ENCODE assay signal across 22 cellular contexts in the genomic region with DNA sequence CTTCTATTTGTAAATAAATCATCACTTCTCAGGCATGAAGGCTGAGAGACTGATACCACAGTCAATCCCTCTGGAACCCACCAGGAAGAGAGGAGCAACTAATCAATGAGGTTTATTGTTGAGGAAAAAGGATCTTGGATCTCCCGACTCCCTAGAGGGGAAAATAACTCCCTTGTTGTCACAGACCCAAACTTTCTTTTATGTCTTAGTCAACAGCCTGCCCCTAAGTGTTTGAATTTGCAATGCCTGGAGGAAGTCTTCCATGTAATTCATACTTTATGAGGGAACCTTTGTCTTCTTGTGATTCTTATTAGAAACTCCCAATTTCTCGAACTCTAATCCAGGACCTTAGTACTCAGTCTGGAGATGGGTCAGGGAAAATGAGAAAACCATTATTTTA.
"Had no signal": no experiment of that assay in that cellular context is flagged by ENCODE, and none has a peak within 500 bp of the region (broad histone marks: within the 10 kb centered on the region; RNA-seq: fewer than 3 reads in every experiment).

No MANE protein-coding gene starts in this region.

- H3K36me3 Mint-ChIP-seq: naive thymus-derived CD4-positive, alpha-beta T cell had no signal

- H3K27ac Mint-ChIP-seq: naive thymus-derived CD4-positive, alpha-beta T cell; stimulated activated naive CD8-positive, alpha-beta T cell treated with anti-CD3 and anti-CD28 coated beads, Interleukin-15, amount 100 ng/mL, for 72 hours had no signal

- H3K27me3 Mint-ChIP-seq: stimulated activated naive CD8-positive, alpha-beta T cell treated with anti-CD3 and anti-CD28 coated beads, Interleukin-15, amount 100 ng/mL, for 72 hours had no signal

- H3K4me1 Mint-ChIP-seq: naive thymus-derived CD4-positive, alpha-beta T cell; stimulated activated naive CD8-positive, alpha-beta T cell treated with anti-CD3 and anti-CD28 coated beads, Interleukin-15, amount 100 ng/mL, for 72 hours had no signal

- H3K4me1 ChIP-seq: esophagus squamous epithelium, prostate gland, right atrium auricular region, suprapubic skin, transverse colon, upper lobe of right lung, uterus had no signal

- DNase-seq: dermis blood vessel endothelial cell; effector memory CD4-positive, alpha-beta T cell; erythroblast; esophagus squamous epithelium; kidney; mesenchymal stem cell; midbrain; naive thymus-derived CD4-positive, alpha-beta T cell; stimulated activated CD4-positive, alpha-beta T cell treated with anti-CD3 and anti-CD28 coated beads, Interleukin-12 subunit alpha, Interleukin-12 subunit beta, amount 100 ng/mL, for 4 hours; stimulated activated CD4-positive, alpha-beta T cell treated with anti-CD3 and anti-CD28 coated beads, Interleukin-1b, Interleukin-23, amount 100 ng/mL, for 48 hours; stimulated activated CD4-positive, alpha-beta T cell treated with anti-CD3 and anti-CD28 coated beads, Interleukin-4, amount 100 ng/mL, for 1 hour; stimulated activated CD8-positive, alpha-beta memory T cell treated with anti-CD3 and anti-CD28 coated beads, Interleukin-4, amount 100 ng/mL, for 48 hours; stimulated activated naive CD4-positive, alpha-beta T cell; stimulated activated naive CD8-positive, alpha-beta T cell treated with anti-CD3 and anti-CD28 coated beads, Interleukin-15, amount 100 ng/mL, for 72 hours; transverse colon; upper lobe of right lung; uterus had no signal

- H3K9me3 Mint-ChIP-seq: stimulated activated naive CD8-positive, alpha-beta T cell treated with anti-CD3 and anti-CD28 coated beads, Interleukin-15, amount 100 ng/mL, for 72 hours had no signal

- H3K36me3 ChIP-seq: esophagus squamous epithelium, prostate gland, right atrium auricular region, suprapubic skin, transverse colon, upper lobe of right lung, uterus had no signal

- H3K4me3 ChIP-seq: coronary artery, esophagus squamous epithelium, prostate gland, right atrium auricular region, smooth muscle cell, suprapubic skin, transverse colon, upper lobe of right lung, uterus had no signal

- H3K9me3 ChIP-seq: esophagus squamous epithelium, prostate gland, right atrium auricular region, suprapubic skin, transverse colon, upper lobe of right lung, uterus had no signal

- H3K4me3 Mint-ChIP-seq: naive thymus-derived CD4-positive, alpha-beta T cell; stimulated activated naive CD8-positive, alpha-beta T cell treated with anti-CD3 and anti-CD28 coated beads, Interleukin-15, amount 100 ng/mL, for 72 hours had no signal

- H3K27me3 ChIP-seq: esophagus squamous epithelium, right atrium auricular region, suprapubic skin, transverse colon, upper lobe of right lung, uterus had no signal
